In genomic region chr12:120581998-120582397, GRCh38 we compare ENCODE assay signal across 1 cellular context.
TF ChIP-seq lines count a peak whose summit lies in the region.

No MANE protein-coding gene starts in this region.

TF ChIP-seq in SK-N-SH, 30 proteins besides CTCF, POLR2A, EP300 and RAD21 (continued from another document):
- TF ChIP-seq REST (IDR thresholded peaks at IDR 0.05; ENCODE audit: low read depth, low read length) (no peak), TEAD4 (IDR thresholded peaks at IDR 0.05; ENCODE audit: borderline replicate concordance, insufficient read depth) (no peak), JUND (IDR thresholded peaks at IDR 0.05) (no peak), SIN3A (IDR thresholded peaks at IDR 0.05; ENCODE audit: borderline replicate concordance, low read depth, low read length) (no peak), MEF2A (IDR thresholded peaks at IDR 0.05; ENCODE audit: borderline replicate concordance, low read depth) (no peak), GABPA (IDR thresholded peaks at IDR 0.05; ENCODE audit: low read depth) (no peak), MAX (IDR thresholded peaks at IDR 0.05; ENCODE audit: low read depth) (no peak), SMC3 (IDR thresholded peaks at IDR 0.05; ENCODE audit: low read depth, low read length) (no peak), PBX3 (IDR thresholded peaks at IDR 0.05) (no peak)
TF ChIP-seq in SK-N-SH: peak in this region for 0.
